Comparison of ENCODE assay signal across 8 cellular contexts in genomic region chr11:44066732-44067131, GRCh38. TPM values are rescaled to one million over a fixed set of nuclear protein-coding genes. Genes with fewer than 3 reads are reported as not detected.
DNase-seq lines count a peak whose midpoint lies in the region; TF ChIP-seq lines count a peak whose summit lies in the region.

No MANE protein-coding gene starts in this region.

- H3K36me3 ChIP-seq in breast epithelium, result no peaks in the 10 kb centered on the region

- intact Hi-C loops in breast epithelium (cut with DNase I; ENCODE audit: low total_unique reads), result no loop called here

- H3K4me3 ChIP-seq in GM12864 (ENCODE audit: low read depth, low read length) (peak overlapping the region; percentile 78), breast epithelium (peak overlapping the region; percentile 60 to 90 (median 72))

- no peaks in the 10 kb centered on the region for H3K9me3 ChIP-seq in breast epithelium

- H3K27me3 ChIP-seq in breast epithelium, result no peaks in the 10 kb centered on the region

- DNase-seq in GM12864 (ENCODE audit: low read depth) (no peak), NCI-H460 (ENCODE audit: extremely low read depth, low read depth) (peak; percentile 28), breast epithelium (ENCODE audit: low spot score in 2 of 2) (no peak), kidney tubule cell (ENCODE audit: low spot score) (peak; percentile 56), NCI-H1417 (lab: John Stamatoyannopoulos, UW) (no peak), mesenteric fat pad (ENCODE audit: low spot score) (no peak), NCI-H1436 treated with DMSO at 0.1 percent for 48 hours (lab: John Stamatoyannopoulos, UW) (no peak)

- H3K27ac ChIP-seq in breast epithelium, result peak overlapping the region; percentile 88 to 95
- H3K27ac ChIP-seq in temporal lobe (ENCODE audit: low read depth, low read length), result peak overlapping the region; percentile 38

- TF ChIP-seq POLR2A in breast epithelium (IDR thresholded peaks at IDR 0.05), result no peak

- H3K4me1 ChIP-seq in breast epithelium, result no peaks in the 10 kb centered on the region

- TF ChIP-seq CTCF in GM12864 (IDR thresholded peaks at IDR 0.05; ENCODE audit: low read depth, low read length, missing control alignments) (no peak), breast epithelium (IDR thresholded peaks at IDR 0.05) (no peak)

RNA-seq across cellular contexts. Expression of gene ACCS, which starts 0.7 kb away (rescaled TPM):
- total RNA-seq in NCI-H460 (2014; rRNA removed; shearing (Covaris generic)), result 5.9 and 6.2 TPM in 2 replicates
- 27.4 and 45.2 TPM in 2 replicates for polyA plus RNA-seq in NCI-H460 (2014; cell fraction: nucleus; rRNA removed)
- total RNA-seq in breast epithelium, result 10 to 100 TPM; 21.0 to 35.0 (median 23.0) TPM
- 3.7 TPM for total RNA-seq in temporal lobe
- 20.4 TPM for total RNA-seq in mesenteric fat pad

RNA-seq across cellular contexts. Expression of gene ACCSL, which starts 19.0 kb away (rescaled TPM):
- total RNA-seq in NCI-H460 (2014; rRNA removed; shearing (Covaris generic)), result not detected in 2 replicates
- polyA plus RNA-seq in NCI-H460 (2014; cell fraction: nucleus; rRNA removed), result not detected in 2 replicates
- total RNA-seq in breast epithelium (not detected), temporal lobe (not detected), mesenteric fat pad (not detected)

RNA-seq across cellular contexts. Expression of gene EXT2, which starts 28.7 kb away (rescaled TPM):
- 63.8 and 70.5 TPM in 2 replicates for total RNA-seq in NCI-H460 (2014; rRNA removed; shearing (Covaris generic))
- 67.8 and 69.5 TPM in 2 replicates for polyA plus RNA-seq in NCI-H460 (2014; cell fraction: nucleus; rRNA removed)
- total RNA-seq in breast epithelium (100 to 1,000 TPM in 1 of 3 donors, 10 to 100 TPM in 2; 82.1 to 108 (median 96.9) TPM), temporal lobe (72.0 TPM), mesenteric fat pad (54.3 TPM)

Comparison
In these comparisons a context has a peak if more than half of its experiments do, and no peak if none do; other contexts are left out.
1. DNase-seq: peak in NCI-H460 (single experiment) and kidney tubule cell (single experiment); none in GM12864 (single experiment), breast epithelium (0 of 2), NCI-H1417 (0 of 3), mesenteric fat pad (single experiment) and NCI-H1436 treated with DMSO at 0.1 percent for 48 hours (single experiment).